8 cellular contexts compared by ENCODE assay signal in genomic region chr6:89596056-89596455, GRCh38.
DNase-seq lines count a peak whose midpoint lies in the region; ATAC-seq and TF ChIP-seq lines count a peak whose summit lies in the region.

No MANE protein-coding gene starts in this region.

- peak; percentile 93 for ATAC-seq in GM18520 (IDR thresholded peaks at IDR 0.05; ENCODE audit: unreplicated experiment)
- ATAC-seq in GM21526 (IDR thresholded peaks at IDR 0.05; ENCODE audit: low FRiP score, unreplicated experiment) = peak; percentile 82
- peak; percentile 77 for ATAC-seq in HG03439 (IDR thresholded peaks at IDR 0.05; ENCODE audit: unreplicated experiment)
- peak; percentile 54 for ATAC-seq in effector memory CD8-positive, alpha-beta T cell (replicated peaks)
- no peak for ATAC-seq in SK-N-SH treated with all-trans-retinoic acid at 6 μM for 48 hours

- no peaks in the 10 kb centered on the region for H3K9me3 Mint-ChIP-seq in effector memory CD8-positive, alpha-beta T cell

- no peaks in the 10 kb centered on the region for H3K27me3 Mint-ChIP-seq in effector memory CD8-positive, alpha-beta T cell

- H3K27ac Mint-ChIP-seq in effector memory CD8-positive, alpha-beta T cell = peak overlapping the region; percentile 19 to 77

- intact Hi-C loops in head of caudate nucleus (cut with DNase I) = no loop called here

- no peak overlapping the region for H3K4me3 Mint-ChIP-seq in effector memory CD8-positive, alpha-beta T cell

- no peak for DNase-seq in effector memory CD8-positive, alpha-beta T cell
- no peak for DNase-seq in stimulated activated CD4-positive, alpha-beta T cell treated with anti-CD3 and anti-CD28 coated beads, Interleukin-4, amount 100 ng/mL, for 1 hour
- DNase-seq in GM03348 (ENCODE audit: low spot score) = no peak
- DNase-seq in head of caudate nucleus = no peak

- H3K36me3 Mint-ChIP-seq in effector memory CD8-positive, alpha-beta T cell (ENCODE audit: insufficient read depth) = peaks cover 3% of the 10 kb centered on the region

- peaks cover 6 to 8% of the 10 kb centered on the region in 2 donors for H3K4me1 Mint-ChIP-seq in effector memory CD8-positive, alpha-beta T cell (ENCODE audit: low read depth in 2 of 2)

TF ChIP-seq in SK-N-SH treated with all-trans-retinoic acid at 6 μM for 48 hours, 23 proteins besides CTCF, POLR2A, EP300 and RAD21:
- TF ChIP-seq CSRNP3 (CRISPR knock-in tag; IDR thresholded peaks at IDR 0.05) (no peak), TCF4 (CRISPR knock-in tag; IDR thresholded peaks at IDR 0.05; ENCODE audit: borderline replicate concordance) (no peak), TOX (CRISPR knock-in tag; IDR thresholded peaks at IDR 0.05; ENCODE audit: borderline replicate concordance) (no peak), CSDC2 (CRISPR knock-in tag; IDR thresholded peaks at IDR 0.05) (no peak), PPARA (CRISPR knock-in tag; IDR thresholded peaks at IDR 0.05; ENCODE audit: borderline replicate concordance) (no peak), PATZ1 (CRISPR knock-in tag; IDR thresholded peaks at IDR 0.05; ENCODE audit: borderline replicate concordance) (no peak), RARB (CRISPR knock-in tag; IDR thresholded peaks at IDR 0.05) (no peak), ESRRG (CRISPR knock-in tag; IDR thresholded peaks at IDR 0.05) (no peak), GLIS3 (CRISPR knock-in tag; IDR thresholded peaks at IDR 0.05) (no peak)
TF ChIP-seq in SK-N-SH treated with all-trans-retinoic acid at 6 μM for 48 hours: peak in this region for 0.
